Comparison of ENCODE assay signal across 14 cellular contexts in genomic region chr9:78319197-78320029, GRCh38.
"Had no signal": no experiment of that assay in that cellular context is flagged by ENCODE, and none has a peak within 500 bp of the region (broad histone marks: within the 10 kb centered on the region; RNA-seq: fewer than 3 reads in every experiment).

No MANE protein-coding gene starts in this region.

- H3K27me3 Mint-ChIP-seq: activated CD4-positive, alpha-beta T cell treated with anti-CD3 and anti-CD28 coated beads, Interleukin-2, amount 10 ng/mL, durations not matched to agents 7 days and 5 days; activated naive CD4-positive, alpha-beta T cell treated with anti-CD3 and anti-CD28 coated beads, Interleukin-2, amount 50 U/mL, for 24 hours; memory B cell; natural killer cell treated with Interleukin-12 subunit alpha and Interleukin-12 subunit beta and Interleukin-15 and Interleukin-18, amount 100 ng/mL, for 72 hours had no signal

- ATAC-seq: left lobe of liver; natural killer cell treated with Interleukin-12 subunit alpha and Interleukin-12 subunit beta and Interleukin-15 and Interleukin-18, amount 100 ng/mL, for 72 hours had no signal

- H3K4me1 Mint-ChIP-seq: activated naive CD4-positive, alpha-beta T cell treated with anti-CD3 and anti-CD28 coated beads, Interleukin-2, amount 50 U/mL, for 24 hours; memory B cell had no signal

- DNase-seq: activated CD4-positive, alpha-beta T cell treated with anti-CD3 and anti-CD28 coated beads, Interleukin-2, amount 10 ng/mL, durations not matched to agents 7 days and 5 days; activated CD4-positive, CD25-positive, alpha-beta regulatory T cell; activated effector memory CD4-positive, alpha-beta T cell treated with Interleukin-2 at 50 U/mL for 16 hours; activated T-cell treated with anti-CD3 and anti-CD28 coated beads, Interleukin-2, amount 50 U/mL, for 1 hour; amniotic stem cell; esophagus squamous epithelium; foreskin fibroblast; islet precursor cell; T-helper 2 cell; upper lobe of left lung had no signal

- H3K4me3 Mint-ChIP-seq: activated CD4-positive, alpha-beta T cell treated with anti-CD3 and anti-CD28 coated beads, Interleukin-2, amount 10 ng/mL, durations not matched to agents 7 days and 5 days; activated naive CD4-positive, alpha-beta T cell treated with anti-CD3 and anti-CD28 coated beads, Interleukin-2, amount 50 U/mL, for 24 hours; memory B cell; natural killer cell treated with Interleukin-12 subunit alpha and Interleukin-12 subunit beta and Interleukin-15 and Interleukin-18, amount 100 ng/mL, for 72 hours had no signal

- H3K9me3 Mint-ChIP-seq: activated CD4-positive, alpha-beta T cell treated with anti-CD3 and anti-CD28 coated beads, Interleukin-2, amount 10 ng/mL, durations not matched to agents 7 days and 5 days; activated naive CD4-positive, alpha-beta T cell treated with anti-CD3 and anti-CD28 coated beads, Interleukin-2, amount 50 U/mL, for 24 hours; natural killer cell treated with Interleukin-12 subunit alpha and Interleukin-12 subunit beta and Interleukin-15 and Interleukin-18, amount 100 ng/mL, for 72 hours had no signal

- H3K27ac Mint-ChIP-seq: activated CD4-positive, alpha-beta T cell treated with anti-CD3 and anti-CD28 coated beads, Interleukin-2, amount 10 ng/mL, durations not matched to agents 7 days and 5 days; activated naive CD4-positive, alpha-beta T cell treated with anti-CD3 and anti-CD28 coated beads, Interleukin-2, amount 50 U/mL, for 24 hours; memory B cell; natural killer cell treated with Interleukin-12 subunit alpha and Interleukin-12 subunit beta and Interleukin-15 and Interleukin-18, amount 100 ng/mL, for 72 hours had no signal
